ENCODE assay signal across 1 cellular context in the genomic region with DNA sequence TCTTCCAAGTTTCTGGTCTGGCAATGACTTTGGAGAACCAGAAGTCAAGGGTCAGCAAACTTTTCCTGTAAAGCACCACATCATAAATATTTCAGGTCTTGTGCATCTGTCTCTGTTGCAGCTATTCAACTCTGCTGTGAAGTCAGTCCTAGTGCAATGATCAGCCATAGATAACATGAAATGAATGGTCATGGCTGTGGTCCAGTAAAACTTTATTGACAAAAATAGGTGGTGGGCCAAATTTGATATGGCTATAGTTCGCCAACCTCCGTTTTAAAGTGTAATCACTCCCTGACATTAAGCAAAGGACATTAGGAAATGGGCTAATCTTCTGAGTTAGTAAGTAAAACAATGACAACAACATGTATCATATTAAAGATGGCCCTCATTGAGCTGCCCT.
TF ChIP-seq lines count a peak whose summit lies in the region.

No MANE protein-coding gene starts in this region.

TF ChIP-seq in K562, 482 proteins besides CTCF, POLR2A, EP300 and RAD21:
- TF ChIP-seq, protein P1, sequence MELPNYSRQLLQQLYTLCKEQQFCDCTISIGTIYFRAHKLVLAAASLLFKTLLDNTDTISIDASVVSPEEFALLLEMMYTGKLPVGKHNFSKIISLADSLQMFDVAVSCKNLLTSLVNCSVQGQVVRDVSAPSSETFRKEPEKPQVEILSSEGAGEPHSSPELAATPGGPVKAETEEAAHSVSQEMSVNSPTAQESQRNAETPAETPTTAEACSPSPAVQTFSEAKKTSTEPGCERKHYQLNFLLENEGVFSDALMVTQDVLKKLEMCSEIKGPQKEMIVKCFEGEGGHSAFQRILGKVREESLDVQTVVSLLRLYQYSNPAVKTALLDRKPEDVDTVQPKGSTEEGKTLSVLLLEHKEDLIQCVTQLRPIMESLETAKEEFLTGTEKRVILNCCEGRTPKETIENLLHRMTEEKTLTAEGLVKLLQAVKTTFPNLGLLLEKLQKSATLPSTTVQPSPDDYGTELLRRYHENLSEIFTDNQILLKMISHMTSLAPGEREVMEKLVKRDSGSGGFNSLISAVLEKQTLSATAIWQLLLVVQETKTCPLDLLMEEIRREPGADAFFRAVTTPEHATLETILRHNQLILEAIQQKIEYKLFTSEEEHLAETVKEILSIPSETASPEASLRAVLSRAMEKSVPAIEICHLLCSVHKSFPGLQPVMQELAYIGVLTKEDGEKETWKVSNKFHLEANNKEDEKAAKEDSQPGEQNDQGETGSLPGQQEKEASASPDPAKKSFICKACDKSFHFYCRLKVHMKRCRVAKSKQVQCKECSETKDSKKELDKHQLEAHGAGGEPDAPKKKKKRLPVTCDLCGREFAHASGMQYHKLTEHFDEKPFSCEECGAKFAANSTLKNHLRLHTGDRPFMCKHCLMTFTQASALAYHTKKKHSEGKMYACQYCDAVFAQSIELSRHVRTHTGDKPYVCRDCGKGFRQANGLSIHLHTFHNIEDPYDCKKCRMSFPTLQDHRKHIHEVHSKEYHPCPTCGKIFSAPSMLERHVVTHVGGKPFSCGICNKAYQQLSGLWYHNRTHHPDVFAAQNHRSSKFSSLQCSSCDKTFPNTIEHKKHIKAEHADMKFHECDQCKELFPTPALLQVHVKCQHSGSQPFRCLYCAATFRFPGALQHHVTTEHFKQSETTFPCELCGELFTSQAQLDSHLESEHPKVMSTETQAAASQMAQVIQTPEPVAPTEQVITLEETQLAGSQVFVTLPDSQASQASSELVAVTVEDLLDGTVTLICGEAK (IDR thresholded peaks at IDR 0.05) = peak; percentile 67
- TF ChIP-seq, protein P1 (CRISPR knock-in tag; IDR thresholded peaks at IDR 0.05) = 0 out of 2 replicates have a peak, but pooled peaks have one; percentile 15
- TF ChIP-seq MCM5 (IDR thresholded peaks at IDR 0.05; ENCODE audit: low read depth) = no peak
